In genomic region chr3:147412917-147413711, GRCh38 we compare ENCODE assay signal across 12 cellular contexts. TPM values are rescaled to one million over a fixed set of nuclear protein-coding genes. Genes with fewer than 3 reads are reported as not detected.
A peak's percentile ranks its signal among the peaks of the same experiment; 100 is the strongest.
DNase-seq lines count a peak whose midpoint lies in the region; ATAC-seq and TF ChIP-seq lines count a peak whose summit lies in the region.
"Had no signal": no experiment of that assay in that cellular context is flagged by ENCODE, and none has a peak within 500 bp of the region (broad histone marks: within the 10 kb centered on the region; RNA-seq: fewer than 3 reads in every experiment).

No MANE protein-coding gene starts in this region.

- H3K4me2 ChIP-seq in PC-3 (ENCODE audit: low read length): peak overlapping the region; percentile 43

- peak overlapping the region; percentile 55 to 88 (median 78) for H3K4me3 Mint-ChIP-seq in CD4-positive, alpha-beta memory T cell
- peak overlapping the region; percentile 58 to 63 for H3K4me3 Mint-ChIP-seq in effector memory CD8-positive, alpha-beta T cell
- peak overlapping the region; percentile 81 for H3K4me3 Mint-ChIP-seq in neural crest cell

- ATAC-seq in PC-3 (no peak), HG02623 (IDR thresholded peaks at IDR 0.05; ENCODE audit: unreplicated experiment) (no peak), GM21576 (IDR thresholded peaks at IDR 0.05; ENCODE audit: unreplicated experiment) (no peak)
- ATAC-seq in effector memory CD8-positive, alpha-beta T cell (replicated peaks): no peak
- ATAC-seq: activated naive CD4-positive, alpha-beta T cell treated with anti-CD3 and anti-CD28 coated beads, Interleukin-2, amount 50 U/mL, for 72 hours had no signal

- BruUV-seq in PC-3 (replicated peaks; lab: Mats Ljungman, UMichigan): no TSS peak

- peak overlapping the region in 1 of 2 donors; percentile 22 for H3K4me3 ChIP-seq in CD4-positive, alpha-beta memory T cell (ENCODE audit: low read length in 2 of 2)
- no peak overlapping the region for H3K4me3 ChIP-seq in PC-3 (ENCODE audit: low read length)

- H3K79me2 ChIP-seq in PC-3 (ENCODE audit: low read length): no peaks in the 10 kb centered on the region

- no peaks in the 10 kb centered on the region for H3K9me2 ChIP-seq in PC-3 (replicated peaks; ENCODE audit: low read length)

- H3K27me3 Mint-ChIP-seq in CD4-positive, alpha-beta memory T cell: peaks cover 39 to 60% of the 10 kb centered on the region in 2 donors
- H3K27me3 Mint-ChIP-seq in effector memory CD8-positive, alpha-beta T cell: peaks cover 69 to 80% of the 10 kb centered on the region in 2 donors
- H3K27me3 Mint-ChIP-seq in neural crest cell (ENCODE audit: low read depth): peaks cover 97% of the 10 kb centered on the region

- intact Hi-C loops in CD4-positive, alpha-beta memory T cell (cut with micrococcal nuclease): no loop called here
- intact Hi-C loops in PC-3 (cut with micrococcal nuclease): no loop called here

- DNase-seq in CD4-positive, alpha-beta memory T cell: no peak
- DNase-seq in PC-3 (no peak), neural crest cell (ENCODE audit: low read depth, low spot score) (no peak), NCI-H2029 (lab: John Stamatoyannopoulos, UW) (no peak), medulla oblongata (ENCODE audit: extremely low spot score) (no peak)
- no peak for DNase-seq in effector memory CD8-positive, alpha-beta T cell
- DNase-seq: NCI-H187 treated with DMSO at 0.1 percent for 48 hours; SJCRH30; stimulated activated CD4-positive, alpha-beta T cell treated with anti-CD3 and anti-CD28 coated beads, Interleukin-1b, Interleukin-23, amount 100 ng/mL, for 48 hours had no signal

- no peaks in the 10 kb centered on the region for H3F3A ChIP-seq in PC-3 (ENCODE audit: low read length, unreplicated experiment)

- TF ChIP-seq CTCF in PC-3 (conservative IDR thresholded peaks at IDR 0.05; ENCODE audit: low read depth, low read length): no peak
- TF ChIP-seq CTCF in neural crest cell (conservative IDR thresholded peaks at IDR 0.05): no peak

- peaks cover 13 to 31% (median 20%) of the 10 kb centered on the region in 4 donors for H3K4me1 Mint-ChIP-seq in CD4-positive, alpha-beta memory T cell
- H3K4me1 Mint-ChIP-seq in effector memory CD8-positive, alpha-beta T cell (ENCODE audit: low read depth in 2 of 2): peaks cover 5 to 16% of the 10 kb centered on the region in 2 donors
- peaks cover 42% of the 10 kb centered on the region for H3K4me1 Mint-ChIP-seq in neural crest cell

- H4K20me1 ChIP-seq in PC-3 (ENCODE audit: low read length): no peaks in the 10 kb centered on the region

- no peak overlapping the region for H3K9ac ChIP-seq in PC-3 (ENCODE audit: low read length)

- POLR2A ChIA-PET in CD4-positive, alpha-beta memory T cell (lab: Charles Lee; ENCODE audit: partially characterized antibody): no interaction called here
- POLR2A ChIA-PET in PC-3 (lab: Charles Lee; ENCODE audit: unreplicated experiment): no interaction called here

- peaks cover 7% of the 10 kb centered on the region for H3K4me1 ChIP-seq in CD4-positive, alpha-beta memory T cell (ENCODE audit: insufficient read depth, low read length)
- no peaks in the 10 kb centered on the region for H3K4me1 ChIP-seq in PC-3 (ENCODE audit: insufficient read depth, low read length)
- H3K4me1 ChIP-seq: SJCRH30 had no signal

- CTCF ChIA-PET in CD4-positive, alpha-beta memory T cell (lab: Charles Lee; ENCODE audit: partially characterized antibody): no interaction called here
- CTCF ChIA-PET in PC-3 (lab: Charles Lee): no interaction called here

- H3K9me3 Mint-ChIP-seq in CD4-positive, alpha-beta memory T cell: peaks cover 0 to 48% (median 32%) of the 10 kb centered on the region in 8 donors
- peaks cover 0 to 11% of the 10 kb centered on the region in 2 donors for H3K9me3 Mint-ChIP-seq in effector memory CD8-positive, alpha-beta T cell
- no peaks in the 10 kb centered on the region for H3K9me3 Mint-ChIP-seq in neural crest cell

- no peaks in the 10 kb centered on the region for H3K36me3 ChIP-seq in CD4-positive, alpha-beta memory T cell (ENCODE audit: insufficient read depth, low read length)
- H3K36me3 ChIP-seq in PC-3 (ENCODE audit: low read depth, low read length): no peaks in the 10 kb centered on the region

- H3K27ac ChIP-seq in CD4-positive, alpha-beta memory T cell (ENCODE audit: low read depth, low read length): no peak overlapping the region
- no peak overlapping the region for H3K27ac ChIP-seq in PC-3 (ENCODE audit: low read length)
- H3K27ac ChIP-seq: SJCRH30 had no signal

- H3K9me3 ChIP-seq in CD4-positive, alpha-beta memory T cell (ENCODE audit: control insufficient read depth in 1 of 2, low read length in 2 of 2): no peaks in the 10 kb centered on the region
- H3K9me3 ChIP-seq in PC-3 (ENCODE audit: low read length): no peaks in the 10 kb centered on the region

- H3K27me3 ChIP-seq in CD4-positive, alpha-beta memory T cell (ENCODE audit: insufficient read depth, low read length): peaks cover 24% of the 10 kb centered on the region
- peaks cover 83% of the 10 kb centered on the region for H3K27me3 ChIP-seq in PC-3 (ENCODE audit: low read length)
- H3K27me3 ChIP-seq: SJCRH30 had no signal

- H3K36me3 Mint-ChIP-seq in CD4-positive, alpha-beta memory T cell: peaks cover 2 to 10% of the 10 kb centered on the region in 2 donors
- H3K36me3 Mint-ChIP-seq in effector memory CD8-positive, alpha-beta T cell (ENCODE audit: insufficient read depth): peaks cover 5% of the 10 kb centered on the region
- peaks cover 22% of the 10 kb centered on the region for H3K36me3 Mint-ChIP-seq in neural crest cell (ENCODE audit: low read depth)

- H2AFZ ChIP-seq in PC-3 (ENCODE audit: low read length): no peak overlapping the region

- H3K27ac Mint-ChIP-seq in CD4-positive, alpha-beta memory T cell: no peak overlapping the region
- H3K27ac Mint-ChIP-seq in effector memory CD8-positive, alpha-beta T cell: no peak overlapping the region
- peak overlapping the region; percentile 82 for H3K27ac Mint-ChIP-seq in neural crest cell (ENCODE audit: unreplicated experiment)

RNA-seq across cellular contexts. Expression of gene ZIC1, which starts 3.9 kb away (rescaled TPM):
- total RNA-seq in CD4-positive, alpha-beta memory T cell: not detected
- polyA plus RNA-seq in CD4-positive, alpha-beta memory T cell: not detected
- total RNA-seq in PC-3 (2014; rRNA removed) (not detected in 2 replicates), neural crest cell (54.3 and 64.5 TPM in 2 replicates)
- total RNA-seq: activated naive CD4-positive, alpha-beta T cell treated with anti-CD3 and anti-CD28 coated beads, Interleukin-2, amount 50 U/mL, for 72 hours had no signal

RNA-seq across cellular contexts. Expression of gene ZIC4, which starts 6.8 kb away (rescaled TPM):
- total RNA-seq in CD4-positive, alpha-beta memory T cell: not detected
- polyA plus RNA-seq in CD4-positive, alpha-beta memory T cell: not detected
- total RNA-seq in PC-3 (2014; rRNA removed) (not detected in 2 replicates), neural crest cell (4.5 and 6.1 TPM in 2 replicates)
- total RNA-seq: activated naive CD4-positive, alpha-beta T cell treated with anti-CD3 and anti-CD28 coated beads, Interleukin-2, amount 50 U/mL, for 72 hours had no signal

Comparison
In these comparisons a context has a peak if more than half of its experiments do, and no peak if none do; other contexts are left out.
1. RNA of gene ZIC1, which starts 3.9 kb away (total RNA-seq): 54.3 to 64.5 TPM in neural crest cell; not detected in CD4-positive, alpha-beta memory T cell and not detected in PC-3; every median in the first group is over 10 times any median in the second.
2. Peak in every context shown above with its lines, with median percentiles within 50 percentile points of each other: H3K4me3 Mint-ChIP-seq.